In genomic region chr11:85854557-85855340, GRCh38 we compare ENCODE assay signal across 1 cellular context.
TF ChIP-seq lines count a peak whose summit lies in the region.

No MANE protein-coding gene starts in this region.

TF ChIP-seq in HepG2, 621 proteins besides CTCF, POLR2A, EP300 and RAD21 (continued from another document and continues in another):
- peak; percentile 89 for TF ChIP-seq ZNF280D (CRISPR knock-in tag; IDR thresholded peaks at IDR 0.05)
- TF ChIP-seq, protein P1, sequence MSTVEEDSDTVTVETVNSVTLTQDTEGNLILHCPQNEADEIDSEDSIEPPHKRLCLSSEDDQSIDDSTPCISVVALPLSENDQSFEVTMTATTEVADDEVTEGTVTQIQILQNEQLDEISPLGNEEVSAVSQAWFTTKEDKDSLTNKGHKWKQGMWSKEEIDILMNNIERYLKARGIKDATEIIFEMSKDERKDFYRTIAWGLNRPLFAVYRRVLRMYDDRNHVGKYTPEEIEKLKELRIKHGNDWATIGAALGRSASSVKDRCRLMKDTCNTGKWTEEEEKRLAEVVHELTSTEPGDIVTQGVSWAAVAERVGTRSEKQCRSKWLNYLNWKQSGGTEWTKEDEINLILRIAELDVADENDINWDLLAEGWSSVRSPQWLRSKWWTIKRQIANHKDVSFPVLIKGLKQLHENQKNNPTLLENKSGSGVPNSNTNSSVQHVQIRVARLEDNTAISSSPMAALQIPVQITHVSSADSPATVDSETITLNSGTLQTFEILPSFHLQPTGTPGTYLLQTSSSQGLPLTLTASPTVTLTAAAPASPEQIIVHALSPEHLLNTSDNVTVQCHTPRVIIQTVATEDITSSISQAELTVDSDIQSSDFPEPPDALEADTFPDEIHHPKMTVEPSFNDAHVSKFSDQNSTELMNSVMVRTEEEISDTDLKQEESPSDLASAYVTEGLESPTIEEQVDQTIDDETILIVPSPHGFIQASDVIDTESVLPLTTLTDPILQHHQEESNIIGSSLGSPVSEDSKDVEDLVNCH (CRISPR knock-in tag; IDR thresholded peaks at IDR 0.05): no peak
- TF ChIP-seq EED (CRISPR knock-in tag; IDR thresholded peaks at IDR 0.05): peak; percentile 63; the same call in 1 of the 2 replicates
- TF ChIP-seq ZNF512B (CRISPR knock-in tag; IDR thresholded peaks at IDR 0.05; ENCODE audit: borderline replicate concordance): peak; percentile 77; the same call in 1 of the 2 replicates
- TF ChIP-seq ISX (CRISPR knock-in tag; conservative IDR thresholded peaks at IDR 0.05): 0 out of 2 replicates have a peak, but pooled peaks have one; percentile 81
- TF ChIP-seq ZBTB8A (CRISPR knock-in tag; IDR thresholded peaks at IDR 0.05; ENCODE audit: borderline replicate concordance, low read depth): no peak
- TF ChIP-seq HBP1 (CRISPR knock-in tag; IDR thresholded peaks at IDR 0.05; ENCODE audit: low read depth): no peak
- TF ChIP-seq ONECUT2 (CRISPR knock-in tag; IDR thresholded peaks at IDR 0.05): peak; percentile 46; the same call in 1 of the 2 replicates
- peak; percentile 74 for TF ChIP-seq ZNF691 (CRISPR knock-in tag; IDR thresholded peaks at IDR 0.05; ENCODE audit: borderline replicate concordance, low read depth)
- no peak for TF ChIP-seq ZNF543 (CRISPR knock-in tag; IDR thresholded peaks at IDR 0.05)
- TF ChIP-seq XBP1 (CRISPR knock-in tag; IDR thresholded peaks at IDR 0.05): no peak
- TF ChIP-seq ZNF468 (CRISPR knock-in tag; IDR thresholded peaks at IDR 0.05): no peak
- TF ChIP-seq ZSCAN21 (CRISPR knock-in tag; IDR thresholded peaks at IDR 0.05; ENCODE audit: borderline replicate concordance): peak; percentile 90; the same call in 1 of the 2 replicates
- no peak for TF ChIP-seq TBX3 (IDR thresholded peaks at IDR 0.05; ENCODE audit: borderline replicate concordance)
- no peak for TF ChIP-seq CHD4 (IDR thresholded peaks at IDR 0.05; ENCODE audit: borderline replicate concordance, low read length)
- TF ChIP-seq JDP2 (CRISPR knock-in tag; IDR thresholded peaks at IDR 0.05; ENCODE audit: borderline replicate concordance): no peak
- 0 out of 2 replicates have a peak, but pooled peaks have one; percentile 82 for TF ChIP-seq ZNF839 (CRISPR knock-in tag; IDR thresholded peaks at IDR 0.05; ENCODE audit: borderline replicate concordance)
- TF ChIP-seq ZNF567 (CRISPR knock-in tag; IDR thresholded peaks at IDR 0.05; ENCODE audit: borderline replicate concordance): peak; percentile 63; the same call in 1 of the 2 replicates
- peak; percentile 47; the same call in 1 of the 2 replicates for TF ChIP-seq BRCA1 (CRISPR knock-in tag; IDR thresholded peaks at IDR 0.05)
- peak; percentile 97; the same call in 1 of the 2 replicates for TF ChIP-seq NFKB2 (CRISPR knock-in tag; IDR thresholded peaks at IDR 0.05; ENCODE audit: borderline replicate concordance)
- TF ChIP-seq GMEB1 (CRISPR knock-in tag; IDR thresholded peaks at IDR 0.05; ENCODE audit: borderline replicate concordance): peak; percentile 81; the same call in 1 of the 2 replicates
- 0 out of 2 replicates have a peak, but pooled peaks have one; percentile 24 for TF ChIP-seq THAP8 (CRISPR knock-in tag; IDR thresholded peaks at IDR 0.05; ENCODE audit: borderline replicate concordance)
- TF ChIP-seq TGIF2 (CRISPR knock-in tag; IDR thresholded peaks at IDR 0.05): peak; percentile 87
- TF ChIP-seq DNMT1 (CRISPR knock-in tag; IDR thresholded peaks at IDR 0.05): peak; percentile 79; the same call in 1 of the 2 replicates
- 0 out of 2 replicates have a peak, but pooled peaks have one; percentile 76 for TF ChIP-seq AKNA (CRISPR knock-in tag; IDR thresholded peaks at IDR 0.05; ENCODE audit: borderline replicate concordance)
- peak; percentile 86 for TF ChIP-seq HNRNPLL (IDR thresholded peaks at IDR 0.05; ENCODE audit: low read depth, low read length, poor library complexity, severe bottlenecking)
- TF ChIP-seq MLX (CRISPR knock-in tag; IDR thresholded peaks at IDR 0.05): peak; percentile 29; the same call in 1 of the 2 replicates
- peak; percentile 93 for TF ChIP-seq ERF (CRISPR knock-in tag; IDR thresholded peaks at IDR 0.05)
- peak; percentile 60; the same call in 1 of the 2 replicates for TF ChIP-seq ZNF124 (CRISPR knock-in tag; IDR thresholded peaks at IDR 0.05)
- TF ChIP-seq PAWR (CRISPR knock-in tag; IDR thresholded peaks at IDR 0.05; ENCODE audit: borderline replicate concordance): peak; percentile 50; the same call in 1 of the 2 replicates
- TF ChIP-seq AGO2 (optimal IDR thresholded peaks at IDR 0.05; ENCODE audit: low read depth, low read length): peak; percentile 52
- TF ChIP-seq PHB2 (IDR thresholded peaks at IDR 0.05; ENCODE audit: partially characterized antibody): no peak
- peak; percentile 92 for TF ChIP-seq ZNF292 (CRISPR knock-in tag; IDR thresholded peaks at IDR 0.05; ENCODE audit: borderline replicate concordance, low read depth)
- peak; percentile 67; the same call in 1 of the 2 replicates for TF ChIP-seq CREB3 (CRISPR knock-in tag; IDR thresholded peaks at IDR 0.05)
